In the genomic region with DNA sequence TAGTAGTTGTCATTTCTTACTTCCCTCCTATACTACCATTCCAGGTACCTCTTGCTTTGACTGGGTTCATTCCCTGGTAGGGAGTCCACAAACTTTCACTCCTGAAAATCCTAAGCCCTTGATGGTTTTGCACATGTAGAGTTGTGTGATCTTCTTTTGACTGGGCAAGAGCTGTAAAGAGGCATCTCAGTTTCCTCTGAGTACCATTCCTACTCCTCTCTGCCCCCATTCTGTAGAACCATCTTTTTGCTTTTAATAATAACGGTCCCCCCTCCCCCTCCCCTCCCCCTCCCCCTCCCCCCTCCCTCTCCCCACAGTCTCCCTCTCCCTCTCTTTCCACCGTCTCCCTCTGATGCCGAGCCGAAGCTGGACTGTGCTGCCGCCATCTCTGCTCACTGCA, we compare ENCODE assay signal across 27 cellular contexts.
"Had no signal": no experiment of that assay in that cellular context is flagged by ENCODE, and none has a peak within 500 bp of the region (broad histone marks: within the 10 kb centered on the region; RNA-seq: fewer than 3 reads in every experiment).

No MANE protein-coding gene starts in this region.

- H3K36me3 ChIP-seq: suprapubic skin, thoracic aorta, transverse colon, upper lobe of left lung, upper lobe of right lung, uterus, vagina had no signal

- H3K4me1 ChIP-seq: stomach, suprapubic skin, testis, thyroid gland, tibial artery, tibial nerve, transverse colon, upper lobe of left lung, upper lobe of right lung, uterus, vagina had no signal

- H3K27ac ChIP-seq: stomach, suprapubic skin, testis, thoracic aorta, thyroid gland, tibial artery, tibial nerve, transverse colon, upper lobe of left lung, upper lobe of right lung, uterus, vagina had no signal

- H3K27me3 ChIP-seq: suprapubic skin, testis, thyroid gland, tibial artery, transverse colon, upper lobe of left lung, upper lobe of right lung, uterus, vagina had no signal

- DNase-seq: stimulated activated CD4-positive, alpha-beta T cell treated with anti-CD3 and anti-CD28 coated beads, Interleukin-2, amount 100 ng/mL, for 48 hours; stimulated activated CD4-positive, alpha-beta T cell treated with anti-CD3 and anti-CD28 coated beads, Interleukin-4, amount 100 ng/mL, for 1 hour; stimulated activated CD4-positive, alpha-beta T cell treated with anti-CD3 and anti-CD28 coated beads, Interleukin-4, amount 100 ng/mL, for 24 hours; stimulated activated CD4-positive, alpha-beta T cell treated with anti-CD3 and anti-CD28 coated beads, Interleukin-4, amount 100 ng/mL, for 4 hours; stimulated activated CD8-positive, alpha-beta memory T cell treated with anti-CD3 and anti-CD28 coated beads, Interleukin-4, amount 100 ng/mL, for 48 hours; stimulated activated naive B cell treated with anti-CD40 and anti-IgM and Interleukin-4, amounts not matched to agents 10 μg/mL and 1 μg/mL and 100 μg/mL, for 72 hours; stimulated activated naive CD4-positive, alpha-beta T cell; stimulated activated naive CD4-positive, alpha-beta T cell treated with Interleukin-2 at 50 U/mL for 16 hours; stimulated activated naive CD8-positive, alpha-beta T cell treated with anti-CD3 and anti-CD28 coated beads, Interleukin-15, amount 100 ng/mL, for 72 hours; stimulated activated naive CD8-positive, alpha-beta T cell treated with anti-CD3 and anti-CD28 coated beads, Interleukin-15, Interleukin-2, amounts not matched to agents 100 U/mL and 50 U/mL, for 24 hours; stomach; substantia nigra; testis; thyroid gland; tibial artery; transverse colon; trophoblast cell; upper lobe of right lung; uterus had no signal

- ATAC-seq: stimulated activated effector memory CD8-positive, alpha-beta T cell treated with anti-CD3 and anti-CD28 coated beads, Interleukin-12 subunit alpha, Interleukin-12 subunit beta, amount 100 ng/mL, for 72 hours; stimulated activated memory B cell treated with anti-CD40 and anti-IgM and Interleukin-4, amounts not matched to agents 10 μg/mL and 1 μg/mL and 100 μg/mL, for 72 hours; stimulated activated naive B cell treated with anti-CD40 and anti-IgM and Interleukin-4, amounts not matched to agents 10 μg/mL and 1 μg/mL and 100 μg/mL, for 72 hours; stimulated activated naive CD8-positive, alpha-beta T cell treated with anti-CD3 and anti-CD28 coated beads, Interleukin-15, amount 100 ng/mL, for 72 hours; stimulated activated naive CD8-positive, alpha-beta T cell treated with anti-CD3 and anti-CD28 coated beads, Interleukin-15, Interleukin-2, amounts not matched to agents 100 U/mL and 50 U/mL, for 24 hours; upper lobe of right lung had no signal

- FAIRE-seq: urothelium cell line had no signal

- H3K9me3 ChIP-seq: stomach, suprapubic skin, testis, thoracic aorta, thyroid gland, tibial artery, tibial nerve, transverse colon, upper lobe of left lung, upper lobe of right lung, uterus, vagina had no signal

- H3K4me3 ChIP-seq: stomach, suprapubic skin, testis, thoracic aorta, thyroid gland, tibial artery, tibial nerve, transverse colon, upper lobe of left lung, upper lobe of right lung, uterus, vagina had no signal
